In genomic region chr17:76272541-76273434, GRCh38 we compare ENCODE assay signal across 8 cellular contexts. TPM values are rescaled to one million over a fixed set of nuclear protein-coding genes. Genes with fewer than 3 reads are reported as not detected.
DNase-seq lines count a peak whose midpoint lies in the region; ATAC-seq, FAIRE-seq and TF ChIP-seq lines count a peak whose summit lies in the region.

No MANE protein-coding gene starts in this region.

- H3K4me2 ChIP-seq in SU-DHL-6 (ENCODE audit: low read depth, low read length, poor library complexity, severe bottlenecking) = peak overlapping the region; percentile 74

- ATAC-seq in GM21825 (IDR thresholded peaks at IDR 0.05; ENCODE audit: unreplicated experiment) (peak; percentile 12), heart left ventricle (peak in 2 of 4 donors; percentile 1)

- peak; percentile 79 for DNase-seq in GM10266 (ENCODE audit: extremely low spot score)
- DNase-seq in heart left ventricle = peak in 2 of 5 donors; percentile 29 to 39
- peak in 2 of 3 experiments; percentile 31 to 46 for DNase-seq in stimulated activated CD4-positive, alpha-beta T cell treated with anti-CD3 and anti-CD28 coated beads, TNF-alpha, amount 100 ng/mL, for 4 hours (ENCODE audit: low read depth in 3 of 3)
- DNase-seq in frontal cortex (ENCODE audit: low spot score in 2 of 2) = no peak
- DNase-seq in T-helper 9 cell = no peak
- DNase-seq in NCI-H2227 treated with DMSO at 0.1 percent for 48 hours (lab: John Stamatoyannopoulos, UW) = no peak

- peaks cover 5% of the 10 kb centered on the region; the same call in 1 of the 2 replicates for H3K79me2 ChIP-seq in SU-DHL-6 (ENCODE audit: insufficient read depth, low read length)

- peaks cover 54% of the 10 kb centered on the region for H3F3A ChIP-seq in SU-DHL-6 (ENCODE audit: insufficient read depth)

- H3K36me3 ChIP-seq in SU-DHL-6 (ENCODE audit: low read length) = no peaks in the 10 kb centered on the region
- H3K36me3 ChIP-seq in heart left ventricle = peaks cover 0 to 25% (median 14%) of the 10 kb centered on the region in 9 donors

- H3K9me2 ChIP-seq in SU-DHL-6 (replicated peaks; ENCODE audit: insufficient read depth, low read length) = no peaks in the 10 kb centered on the region

- TF ChIP-seq CTCF in GM10266 (IDR thresholded peaks at IDR 0.05; ENCODE audit: control insufficient read depth, insufficient read depth, low read depth, missing control alignments) (no peak), SU-DHL-6 (IDR thresholded peaks at IDR 0.05; ENCODE audit: insufficient read depth, low read length, poor library complexity, severe bottlenecking) (no peak), heart left ventricle (IDR thresholded peaks at IDR 0.05) (no peak)

- peaks cover 8 to 62% (median 50%) of the 10 kb centered on the region in 12 donors for H3K4me1 ChIP-seq in heart left ventricle

- FAIRE-seq in frontal cortex (lab: Jason Lieb, UNC) = no peak

- WGBS in heart left ventricle, 4 donors = 69 to 81% (median 72%) methylated on average over 18 to 19 of the region's 19 CpGs

- TF ChIP-seq POLR2A in heart left ventricle (IDR thresholded peaks at IDR 0.05) = no peak

- H3K9me3 ChIP-seq in SU-DHL-6 (ENCODE audit: insufficient read depth, low read length) (no peaks in the 10 kb centered on the region), heart left ventricle (no peaks in the 10 kb centered on the region)

- no peaks in the 10 kb centered on the region for H3K27me3 ChIP-seq in SU-DHL-6 (ENCODE audit: low read length)
- no peaks in the 10 kb centered on the region for H3K27me3 ChIP-seq in heart left ventricle

- H4K20me1 ChIP-seq in SU-DHL-6 (ENCODE audit: low read depth, low read length) = no peaks in the 10 kb centered on the region

- H2AFZ ChIP-seq in SU-DHL-6 (ENCODE audit: low read depth, low read length, severe bottlenecking) = no peak overlapping the region

- H3K27ac ChIP-seq in SU-DHL-6 (ENCODE audit: low read depth, low read length) = peak overlapping the region; percentile 98
- H3K27ac ChIP-seq in heart left ventricle = peak overlapping the region in 9 of 12 donors; percentile 6 to 79 (median 67)

- H3K4me3 ChIP-seq in SU-DHL-6 (ENCODE audit: insufficient read depth, low read length, poor library complexity, severe bottlenecking) = peak overlapping the region; percentile 3
- peak overlapping the region in 9 of 12 donors; percentile 34 to 60 (median 44) for H3K4me3 ChIP-seq in heart left ventricle

- H3K9ac ChIP-seq in SU-DHL-6 (ENCODE audit: low read length) = peak overlapping the region; percentile 79

- intact Hi-C loops in heart left ventricle (cut with DNase I) = loop anchor here in 4 of 10 donors (10.0 kb wide), 3 partner anchors 88 to 368 kb away; partner anchors contain the start of gene MRPL38 (in 1 of the 4)

RNA-seq across cellular contexts. Expression of gene UBALD2, which starts 7.6 kb away (rescaled TPM):
- total RNA-seq in heart left ventricle = 10 to 100 TPM in 8 of 9 donors, 1 to 10 TPM in 1; 8.5 to 49.8 (median 24.5) TPM
- 10 to 100 TPM; 12.5 to 18.5 TPM for polyA plus RNA-seq in heart left ventricle
- total RNA-seq in frontal cortex = 3.3 TPM

RNA-seq across cellular contexts. Expression of gene RNF157, which starts 32.5 kb away (rescaled TPM):
- total RNA-seq in heart left ventricle (1 to 10 TPM; 3.9 to 7.4 (median 5.2) TPM), frontal cortex (18.3 TPM)
- polyA plus RNA-seq in heart left ventricle = 1 to 10 TPM; 3.6 to 5.5 TPM

RNA-seq across cellular contexts. Expression of gene QRICH2, which starts 35.3 kb away (rescaled TPM):
- total RNA-seq in heart left ventricle (1 to 10 TPM; 1.0 to 2.7 (median 1.6) TPM), frontal cortex (6.9 TPM)
- polyA plus RNA-seq in heart left ventricle = 1 to 10 TPM; 2.1 to 2.7 TPM

Comparison
In these comparisons a context has a peak if more than half of its experiments do, and no peak if none do; other contexts are left out.
1. DNase-seq: peak in GM10266 (single experiment) and stimulated activated CD4-positive, alpha-beta T cell treated with anti-CD3 and anti-CD28 coated beads, TNF-alpha, amount 100 ng/mL, for 4 hours (2 of 3); none in frontal cortex (0 of 2), T-helper 9 cell (single experiment) and NCI-H2227 treated with DMSO at 0.1 percent for 48 hours (single experiment).